In the genomic region with DNA sequence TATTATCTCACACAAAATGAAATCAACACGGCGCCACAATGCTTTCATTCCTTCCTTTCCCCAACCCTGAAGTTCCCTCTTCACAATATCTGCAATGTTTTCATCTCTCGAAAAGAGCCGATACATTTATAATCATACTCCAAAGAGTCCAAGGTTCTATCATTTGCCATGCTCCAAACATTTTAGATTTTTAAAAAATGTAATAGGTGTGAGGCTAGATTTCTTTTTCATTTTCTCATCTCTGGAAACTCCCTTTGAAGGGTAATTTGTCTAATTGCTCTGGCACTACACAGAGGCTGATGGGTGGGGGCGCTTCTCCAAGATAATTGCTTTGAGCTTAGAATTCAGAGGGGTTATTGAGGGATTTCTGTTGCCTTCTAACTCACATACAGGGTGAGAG, we compare ENCODE assay signal across 20 cellular contexts. TPM values are rescaled to one million over a fixed set of nuclear protein-coding genes. Genes with fewer than 3 reads are reported as not detected.
DNase-seq lines count a peak whose midpoint lies in the region; ATAC-seq and TF ChIP-seq lines count a peak whose summit lies in the region.
"Had no signal": no experiment of that assay in that cellular context is flagged by ENCODE, and none has a peak within 500 bp of the region (broad histone marks: within the 10 kb centered on the region; RNA-seq: fewer than 3 reads in every experiment).

No MANE protein-coding gene starts in this region.

- peak overlapping the region; percentile 81 for H3K4me3 Mint-ChIP-seq in type B pancreatic cell
- H3K4me3 Mint-ChIP-seq: HFFc6; T-helper 1 cell treated with Interleukin-12 subunit alpha and Interleukin-12 subunit beta and Interleukin-4 antibody, amounts not matched to agents 30 μg/mL and 1 μg/mL, for 36 hours had no signal

- TF ChIP-seq CTCF in type B pancreatic cell (conservative IDR thresholded peaks at IDR 0.05) = no peak

- H3K27me3 Mint-ChIP-seq in type B pancreatic cell = peaks cover 95% of the 10 kb centered on the region

- no peaks in the 10 kb centered on the region for H3K9me3 Mint-ChIP-seq in type B pancreatic cell
- H3K9me3 Mint-ChIP-seq: T-helper 1 cell treated with Interleukin-12 subunit alpha and Interleukin-12 subunit beta and Interleukin-4 antibody, amounts not matched to agents 30 μg/mL and 1 μg/mL, for 36 hours had no signal

- peaks cover 34% of the 10 kb centered on the region for H3K36me3 Mint-ChIP-seq in type B pancreatic cell
- H3K36me3 Mint-ChIP-seq: CD4-positive, alpha-beta memory T cell had no signal

- peaks cover 52% of the 10 kb centered on the region for H3K4me1 Mint-ChIP-seq in type B pancreatic cell (ENCODE audit: unreplicated experiment)

- DNase-seq in NCI-H82 (lab: John Stamatoyannopoulos, UW) (peak; percentile 12), NCI-H82 treated with DMSO at 0.1 percent for 48 hours (lab: John Stamatoyannopoulos, UW; ENCODE audit: unreplicated experiment) (no peak), NCI-H1930 (lab: John Stamatoyannopoulos, UW) (peak; percentile 59 to 75), left kidney (ENCODE audit: low read depth, low spot score) (peak; percentile 3), type B pancreatic cell (ENCODE audit: extremely low spot score, unreplicated experiment) (no peak), NCI-H187 treated with DMSO at 0.1 percent for 48 hours (lab: John Stamatoyannopoulos, UW) (no peak)
- DNase-seq: CD4-positive, alpha-beta memory T cell; EL; HFFc6; MM.1S; NCI-H1092; NCI-H2029; NCI-H510A; SJCRH30 had no signal

- no peak for ATAC-seq in HG02973 (IDR thresholded peaks at IDR 0.05; ENCODE audit: unreplicated experiment)
- no peak for ATAC-seq in HG03196 (IDR thresholded peaks at IDR 0.05; ENCODE audit: unreplicated experiment)
- ATAC-seq: A549, Panc1 had no signal

- peak overlapping the region; percentile 70 for H3K27ac Mint-ChIP-seq in type B pancreatic cell
- H3K27ac Mint-ChIP-seq: HFFc6; T-helper 1 cell treated with Interleukin-12 subunit alpha and Interleukin-12 subunit beta and Interleukin-4 antibody, amounts not matched to agents 30 μg/mL and 1 μg/mL, for 36 hours had no signal

RNA-seq across cellular contexts. Expression of a gene that starts 4.9 kb away (rescaled TPM):
- 21.0 and 37.9 TPM in 2 replicates for total RNA-seq in type B pancreatic cell (ENCODE audit: low replicate concordance)
- total RNA-seq: CD4-positive, alpha-beta memory T cell; HFFc6; LHCN-M2; SJCRH30 had no signal

RNA-seq across cellular contexts. Expression of a gene that starts 14.4 kb away (rescaled TPM):
- 3.5 and 25.5 TPM in 2 replicates for total RNA-seq in type B pancreatic cell (ENCODE audit: low replicate concordance)
- total RNA-seq: CD4-positive, alpha-beta memory T cell; HFFc6 had no signal

Comparison
In these comparisons a context has a peak if more than half of its experiments do, and no peak if none do; other contexts are left out.
1. DNase-seq: peak in NCI-H82 (single experiment), NCI-H1930 (2 of 2) and left kidney (single experiment); none in NCI-H82 treated with DMSO at 0.1 percent for 48 hours (single experiment), type B pancreatic cell (single experiment) and NCI-H187 treated with DMSO at 0.1 percent for 48 hours (single experiment).